26 cellular contexts compared by ENCODE assay signal in the genomic region with DNA sequence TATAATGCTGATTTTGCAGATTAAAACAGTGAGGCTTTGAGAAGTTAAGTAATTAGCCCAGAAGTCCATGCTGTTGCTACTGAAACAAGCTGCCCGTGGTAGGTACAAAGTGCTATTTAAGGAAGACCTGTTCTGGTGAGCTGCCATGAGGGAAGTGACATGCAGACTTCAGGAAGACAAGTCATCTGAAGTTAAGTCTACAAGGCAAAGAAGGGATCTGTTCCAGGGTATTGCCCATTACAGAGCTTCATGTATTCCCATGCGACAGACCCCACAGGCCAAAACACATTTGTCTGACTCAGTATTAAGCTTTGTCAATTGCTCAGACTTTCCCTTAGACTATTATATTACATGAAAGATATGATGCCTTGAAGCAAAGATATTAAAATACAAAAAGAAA.
DNase-seq lines count a peak whose midpoint lies in the region; ATAC-seq and TF ChIP-seq lines count a peak whose summit lies in the region.
"Had no signal": no experiment of that assay in that cellular context is flagged by ENCODE, and none has a peak within 500 bp of the region (broad histone marks: within the 10 kb centered on the region; RNA-seq: fewer than 3 reads in every experiment).

No MANE protein-coding gene starts in this region.

- H4K20me1 ChIP-seq in GM23338 (replicated peaks; ENCODE audit: insufficient read depth) (no peaks in the 10 kb centered on the region), PC-3 (ENCODE audit: low read length) (no peaks in the 10 kb centered on the region), PC-9 (ENCODE audit: insufficient read depth) (no peaks in the 10 kb centered on the region)

- no peaks in the 10 kb centered on the region for H3K9me3 ChIP-seq in PC-3 (ENCODE audit: low read length)
- no peaks in the 10 kb centered on the region for H3K9me3 ChIP-seq in PC-9 (ENCODE audit: insufficient read depth, low read depth)
- H3K9me3 ChIP-seq in ascending aorta: no peaks in the 10 kb centered on the region
- H3K9me3 ChIP-seq: HAP-1 had no signal

- TF ChIP-seq CTCF in GM23338 (conservative IDR thresholded peaks at IDR 0.05; ENCODE audit: low read depth in 2 of 2): no peak
- TF ChIP-seq CTCF in PC-3 (conservative IDR thresholded peaks at IDR 0.05; ENCODE audit: low read depth, low read length): no peak
- no peak for TF ChIP-seq CTCF in fibroblast of mammary gland (conservative IDR thresholded peaks at IDR 0.05; ENCODE audit: control insufficient read depth, insufficient read depth, low read depth, low read length)
- TF ChIP-seq CTCF in PC-9 (conservative IDR thresholded peaks at IDR 0.05): no peak
- TF ChIP-seq CTCF in ascending aorta (IDR thresholded peaks at IDR 0.05): no peak

- no peak overlapping the region for H3K4me3 Mint-ChIP-seq in GM23338
- H3K4me3 Mint-ChIP-seq: CD4-positive, alpha-beta T cell; HFFc6 had no signal

- peak; percentile 11 for DNase-seq in NCI-H82 (lab: John Stamatoyannopoulos, UW)
- no peak for DNase-seq in NCI-H82 treated with DMSO at 0.1 percent for 48 hours (lab: John Stamatoyannopoulos, UW; ENCODE audit: unreplicated experiment)
- no peak for DNase-seq in GM23338 (ENCODE audit: low spot score)
- DNase-seq in PC-3: no peak
- DNase-seq in fibroblast of mammary gland (ENCODE audit: low read depth): peak; percentile 7
- no peak for DNase-seq in PC-9
- DNase-seq in stimulated activated CD4-positive, alpha-beta T cell treated with anti-CD3 and anti-CD28 coated beads, Interleukin-2, amount 100 ng/mL, for 24 hours: no peak
- DNase-seq in ascending aorta (ENCODE audit: low spot score in 2 of 2): no peak
- DNase-seq: 8988T; CD4-positive, alpha-beta T cell; DMS53; GM23248; HFFc6; KG1; MV-4-11; NCI-H1105; NCI-H146; NCI-H1930; NCI-H2107; NCI-H524; NCI-H748 treated with DMSO at 0.1 percent for 48 hours; NK-92 treated with Interleukin-12 subunit alpha and Interleukin-12 subunit beta, amount 100 ng/mL, for 24 hours; SHP77 treated with DMSO at 0.1 percent for 48 hours; SW 1271 had no signal

- BruUV-seq in PC-3 (replicated peaks; lab: Mats Ljungman, UMichigan) (no TSS peak), PC-9 (replicated peaks; lab: Mats Ljungman, UMichigan) (no TSS peak)

- no peaks in the 10 kb centered on the region for H3K79me2 ChIP-seq in GM23338 (replicated peaks; ENCODE audit: insufficient read depth)
- H3K79me2 ChIP-seq in PC-3 (ENCODE audit: low read length): no peaks in the 10 kb centered on the region
- no peaks in the 10 kb centered on the region for H3K79me2 ChIP-seq in PC-9 (ENCODE audit: low read depth)

- H3K27me3 Mint-ChIP-seq in GM23338 (ENCODE audit: insufficient read depth, low read depth, poor library complexity): no peaks in the 10 kb centered on the region
- H3K27me3 Mint-ChIP-seq: CD4-positive, alpha-beta T cell had no signal

- H3K9me3 Mint-ChIP-seq in GM23338: no peaks in the 10 kb centered on the region
- H3K9me3 Mint-ChIP-seq: HFFc6 had no signal

- POLR2A ChIA-PET in PC-3 (lab: Charles Lee; ENCODE audit: unreplicated experiment) (no interaction called here), PC-9 (lab: Charles Lee; ENCODE audit: unreplicated experiment) (interaction anchor here (0.6 kb wide), 1 partner anchor 578 kb away, joined by 18 read pairs; no protein-coding TSS in a partner anchor)

- H3K4me3 ChIP-seq in GM23338 (no peak overlapping the region), PC-3 (ENCODE audit: low read length) (no peak overlapping the region), fibroblast of mammary gland (ENCODE audit: control insufficient read depth, low read depth, low read length) (no peak overlapping the region), PC-9 (no peak overlapping the region), ascending aorta (no peak overlapping the region)
- H3K4me3 ChIP-seq: GM23248, HAP-1 had no signal

- H3K9ac ChIP-seq in PC-3 (ENCODE audit: low read length): no peak overlapping the region
- H3K9ac ChIP-seq: GM23248 had no signal

- ATAC-seq in GM23338 (no peak), PC-3 (peak; percentile 50)
- ATAC-seq: Panc1 had no signal

- H3K36me3 Mint-ChIP-seq in GM23338 (ENCODE audit: low read depth): no peaks in the 10 kb centered on the region

- no peaks in the 10 kb centered on the region for H3F3A ChIP-seq in GM23338 (replicated peaks; ENCODE audit: low read depth)
- no peaks in the 10 kb centered on the region for H3F3A ChIP-seq in PC-3 (ENCODE audit: low read length, unreplicated experiment)
- H3F3A ChIP-seq in PC-9 (ENCODE audit: insufficient read depth, low read depth): no peaks in the 10 kb centered on the region

- no peaks in the 10 kb centered on the region for H3K36me3 ChIP-seq in GM23338 (ENCODE audit: insufficient read depth)
- no peaks in the 10 kb centered on the region for H3K36me3 ChIP-seq in PC-3 (ENCODE audit: low read depth, low read length)
- no peaks in the 10 kb centered on the region for H3K36me3 ChIP-seq in PC-9 (ENCODE audit: low read depth)
- no peaks in the 10 kb centered on the region for H3K36me3 ChIP-seq in ascending aorta
- H3K36me3 ChIP-seq: HAP-1 had no signal

- H3K4me1 Mint-ChIP-seq in GM23338: no peaks in the 10 kb centered on the region

- H3K4me1 ChIP-seq in GM23338 (ENCODE audit: insufficient read depth) (no peaks in the 10 kb centered on the region), PC-3 (ENCODE audit: insufficient read depth, low read length) (no peaks in the 10 kb centered on the region), PC-9 (replicated peaks; ENCODE audit: insufficient read depth) (no peaks in the 10 kb centered on the region), ascending aorta (no peaks in the 10 kb centered on the region)
- H3K4me1 ChIP-seq: HAP-1 had no signal

- intact Hi-C loops in PC-3 (cut with micrococcal nuclease) (no loop called here), PC-9 (cut with micrococcal nuclease; ENCODE audit: unreplicated experiment) (no loop called here), ascending aorta (cut with DNase I) (no loop called here)

- H2AFZ ChIP-seq in GM23338: peak overlapping the region; percentile 59; the same call in 1 of the 2 replicates
- H2AFZ ChIP-seq in PC-3 (ENCODE audit: low read length): no peak overlapping the region
- H2AFZ ChIP-seq in PC-9: no peak overlapping the region
- H2AFZ ChIP-seq: GM23248 had no signal

- H3K27ac Mint-ChIP-seq in GM23338: peak overlapping the region; percentile 6; the same call in 1 of the 2 replicates
- H3K27ac Mint-ChIP-seq: CD4-positive, alpha-beta T cell; HFFc6 had no signal

- H3K4me2 ChIP-seq in GM23338 (no peak overlapping the region), PC-3 (ENCODE audit: low read length) (no peak overlapping the region), PC-9 (no peak overlapping the region)

- H3K9me2 ChIP-seq in GM23338 (ENCODE audit: insufficient read depth): no peaks in the 10 kb centered on the region
- H3K9me2 ChIP-seq in PC-3 (replicated peaks; ENCODE audit: low read length): no peaks in the 10 kb centered on the region
- no peaks in the 10 kb centered on the region for H3K9me2 ChIP-seq in PC-9 (ENCODE audit: insufficient read depth)

- no peak overlapping the region for H3K27ac ChIP-seq in GM23338 (ENCODE audit: low read depth)
- H3K27ac ChIP-seq in PC-3 (ENCODE audit: low read length): no peak overlapping the region
- no peak overlapping the region for H3K27ac ChIP-seq in PC-9
- H3K27ac ChIP-seq in ascending aorta: no peak overlapping the region
- H3K27ac ChIP-seq: GM23248 had no signal

- CTCF ChIA-PET in PC-3 (lab: Charles Lee) (no interaction called here), PC-9 (lab: Charles Lee) (no interaction called here)

- H3K27me3 ChIP-seq in GM23338 (ENCODE audit: insufficient read depth) (no peaks in the 10 kb centered on the region), PC-3 (ENCODE audit: low read length) (no peaks in the 10 kb centered on the region), PC-9 (ENCODE audit: insufficient read depth, low read depth) (no peaks in the 10 kb centered on the region), ascending aorta (no peaks in the 10 kb centered on the region)

TF ChIP-seq in GM23338, 12 proteins besides CTCF, POLR2A, EP300 and RAD21 (continues in another document):
- TF ChIP-seq, protein P1, sequence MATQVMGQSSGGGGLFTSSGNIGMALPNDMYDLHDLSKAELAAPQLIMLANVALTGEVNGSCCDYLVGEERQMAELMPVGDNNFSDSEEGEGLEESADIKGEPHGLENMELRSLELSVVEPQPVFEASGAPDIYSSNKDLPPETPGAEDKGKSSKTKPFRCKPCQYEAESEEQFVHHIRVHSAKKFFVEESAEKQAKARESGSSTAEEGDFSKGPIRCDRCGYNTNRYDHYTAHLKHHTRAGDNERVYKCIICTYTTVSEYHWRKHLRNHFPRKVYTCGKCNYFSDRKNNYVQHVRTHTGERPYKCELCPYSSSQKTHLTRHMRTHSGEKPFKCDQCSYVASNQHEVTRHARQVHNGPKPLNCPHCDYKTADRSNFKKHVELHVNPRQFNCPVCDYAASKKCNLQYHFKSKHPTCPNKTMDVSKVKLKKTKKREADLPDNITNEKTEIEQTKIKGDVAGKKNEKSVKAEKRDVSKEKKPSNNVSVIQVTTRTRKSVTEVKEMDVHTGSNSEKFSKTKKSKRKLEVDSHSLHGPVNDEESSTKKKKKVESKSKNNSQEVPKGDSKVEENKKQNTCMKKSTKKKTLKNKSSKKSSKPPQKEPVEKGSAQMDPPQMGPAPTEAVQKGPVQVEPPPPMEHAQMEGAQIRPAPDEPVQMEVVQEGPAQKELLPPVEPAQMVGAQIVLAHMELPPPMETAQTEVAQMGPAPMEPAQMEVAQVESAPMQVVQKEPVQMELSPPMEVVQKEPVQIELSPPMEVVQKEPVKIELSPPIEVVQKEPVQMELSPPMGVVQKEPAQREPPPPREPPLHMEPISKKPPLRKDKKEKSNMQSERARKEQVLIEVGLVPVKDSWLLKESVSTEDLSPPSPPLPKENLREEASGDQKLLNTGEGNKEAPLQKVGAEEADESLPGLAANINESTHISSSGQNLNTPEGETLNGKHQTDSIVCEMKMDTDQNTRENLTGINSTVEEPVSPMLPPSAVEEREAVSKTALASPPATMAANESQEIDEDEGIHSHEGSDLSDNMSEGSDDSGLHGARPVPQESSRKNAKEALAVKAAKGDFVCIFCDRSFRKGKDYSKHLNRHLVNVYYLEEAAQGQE (IDR thresholded peaks at IDR 0.05; ENCODE audit: unreplicated experiment): no peak
- TF ChIP-seq NANOG (IDR thresholded peaks at IDR 0.05; ENCODE audit: borderline replicate concordance): no peak
- no peak for TF ChIP-seq JUNB (IDR thresholded peaks at IDR 0.05; ENCODE audit: unreplicated experiment)
- TF ChIP-seq STAT1 (IDR thresholded peaks at IDR 0.05; ENCODE audit: unreplicated experiment): no peak
- TF ChIP-seq ZNF114 (CRISPR knock-in tag; IDR thresholded peaks at IDR 0.05): no peak

Comparison
In these comparisons a context has a peak if more than half of its experiments do, and no peak if none do; other contexts are left out.
1. DNase-seq: peak in NCI-H82 (single experiment) and fibroblast of mammary gland (single experiment); none in NCI-H82 treated with DMSO at 0.1 percent for 48 hours (single experiment), GM23338 (single experiment), PC-3 (single experiment), PC-9 (0 of 2), stimulated activated CD4-positive, alpha-beta T cell treated with anti-CD3 and anti-CD28 coated beads, Interleukin-2, amount 100 ng/mL, for 24 hours (0 of 2) and ascending aorta (0 of 2).